ENCODE assay signal across 1 cellular context in genomic region chr4:98995183-98996055, GRCh38.
TF ChIP-seq lines count a peak whose summit lies in the region.

Gene METAP1 (plus strand): TSS chr4:98995721. CDS start chr4:98995754, 33 bp downstream.

TF ChIP-seq in HepG2, 621 proteins besides CTCF, POLR2A, EP300 and RAD21 (continued from another document and continues in another):
- TF ChIP-seq, protein P1, sequence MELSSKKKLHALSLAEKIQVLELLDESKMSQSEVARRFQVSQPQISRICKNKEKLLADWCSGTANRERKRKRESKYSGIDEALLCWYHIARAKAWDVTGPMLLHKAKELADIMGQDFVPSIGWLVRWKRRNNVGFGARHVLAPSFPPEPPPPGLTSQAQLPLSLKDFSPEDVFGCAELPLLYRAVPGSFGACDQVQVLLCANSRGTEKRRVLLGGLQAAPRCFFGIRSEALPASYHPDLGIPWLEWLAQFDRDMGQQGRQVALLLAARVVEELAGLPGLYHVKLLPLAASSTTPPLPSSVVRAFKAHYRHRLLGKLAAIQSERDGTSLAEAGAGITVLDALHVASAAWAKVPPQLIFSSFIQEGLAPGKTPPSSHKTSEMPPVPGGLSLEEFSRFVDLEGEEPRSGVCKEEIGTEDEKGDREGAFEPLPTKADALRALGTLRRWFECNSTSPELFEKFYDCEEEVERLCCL (CRISPR knock-in tag; IDR thresholded peaks at IDR 0.05; ENCODE audit: borderline replicate concordance): no peak; the same call in 1 of the 2 replicates
- TF ChIP-seq ZNF496 (CRISPR knock-in tag; IDR thresholded peaks at IDR 0.05; ENCODE audit: insufficient replicate concordance): no peak
- TF ChIP-seq, protein P2, sequence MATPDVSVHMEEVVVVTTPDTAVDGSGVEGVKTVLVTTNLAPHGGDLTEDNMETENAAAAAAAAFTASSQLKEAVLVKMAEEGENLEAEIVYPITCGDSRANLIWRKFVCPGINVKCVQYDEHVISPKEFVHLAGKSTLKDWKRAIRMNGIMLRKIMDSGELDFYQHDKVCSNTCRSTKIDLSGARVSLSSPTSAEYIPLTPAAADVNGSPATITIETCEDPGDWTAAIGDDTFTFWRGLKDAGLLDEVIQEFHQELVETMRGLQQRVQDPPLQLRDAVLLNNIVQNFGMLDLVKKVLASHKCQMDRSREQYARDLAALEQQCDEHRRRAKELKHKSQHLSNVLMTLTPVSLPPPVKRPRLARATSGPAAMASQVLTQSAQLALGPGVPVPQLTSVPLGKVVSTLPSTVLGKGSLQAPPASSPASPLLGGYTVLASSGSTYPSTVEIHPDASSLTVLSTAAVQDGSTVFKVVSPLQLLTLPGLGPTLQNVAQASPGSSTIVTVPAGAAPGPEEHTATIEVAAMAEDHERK (CRISPR knock-in tag; IDR thresholded peaks at IDR 0.05; ENCODE audit: low read depth): peak; percentile 42; the same call in 1 of the 2 replicates
- TF ChIP-seq EED (CRISPR knock-in tag; IDR thresholded peaks at IDR 0.05): 0 out of 2 replicates have a peak, but pooled peaks have one; percentile 11
- TF ChIP-seq RBFOX2 (IDR thresholded peaks at IDR 0.05; ENCODE audit: low read depth, low read length): peak; percentile 89
- TF ChIP-seq ZNF251 (CRISPR knock-in tag; IDR thresholded peaks at IDR 0.05): no peak
- TF ChIP-seq ZNF562 (CRISPR knock-in tag; IDR thresholded peaks at IDR 0.05; ENCODE audit: borderline replicate concordance): no peak
- peak; percentile 82; the same call in 1 of the 2 replicates for TF ChIP-seq IRF2 (CRISPR knock-in tag; IDR thresholded peaks at IDR 0.05)
- TF ChIP-seq, protein P3, sequence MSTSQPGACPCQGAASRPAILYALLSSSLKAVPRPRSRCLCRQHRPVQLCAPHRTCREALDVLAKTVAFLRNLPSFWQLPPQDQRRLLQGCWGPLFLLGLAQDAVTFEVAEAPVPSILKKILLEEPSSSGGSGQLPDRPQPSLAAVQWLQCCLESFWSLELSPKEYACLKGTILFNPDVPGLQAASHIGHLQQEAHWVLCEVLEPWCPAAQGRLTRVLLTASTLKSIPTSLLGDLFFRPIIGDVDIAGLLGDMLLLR (CRISPR knock-in tag; IDR thresholded peaks at IDR 0.05): 0 out of 2 replicates have a peak, but pooled peaks have one; percentile 53
- TF ChIP-seq KAT2B (IDR thresholded peaks at IDR 0.05; ENCODE audit: borderline replicate concordance, low read depth, low read length): no peak
- 0 out of 2 replicates have a peak, but pooled peaks have one; percentile 2 for TF ChIP-seq PHF20 (CRISPR knock-in tag; IDR thresholded peaks at IDR 0.05)
- TF ChIP-seq, protein P4, sequence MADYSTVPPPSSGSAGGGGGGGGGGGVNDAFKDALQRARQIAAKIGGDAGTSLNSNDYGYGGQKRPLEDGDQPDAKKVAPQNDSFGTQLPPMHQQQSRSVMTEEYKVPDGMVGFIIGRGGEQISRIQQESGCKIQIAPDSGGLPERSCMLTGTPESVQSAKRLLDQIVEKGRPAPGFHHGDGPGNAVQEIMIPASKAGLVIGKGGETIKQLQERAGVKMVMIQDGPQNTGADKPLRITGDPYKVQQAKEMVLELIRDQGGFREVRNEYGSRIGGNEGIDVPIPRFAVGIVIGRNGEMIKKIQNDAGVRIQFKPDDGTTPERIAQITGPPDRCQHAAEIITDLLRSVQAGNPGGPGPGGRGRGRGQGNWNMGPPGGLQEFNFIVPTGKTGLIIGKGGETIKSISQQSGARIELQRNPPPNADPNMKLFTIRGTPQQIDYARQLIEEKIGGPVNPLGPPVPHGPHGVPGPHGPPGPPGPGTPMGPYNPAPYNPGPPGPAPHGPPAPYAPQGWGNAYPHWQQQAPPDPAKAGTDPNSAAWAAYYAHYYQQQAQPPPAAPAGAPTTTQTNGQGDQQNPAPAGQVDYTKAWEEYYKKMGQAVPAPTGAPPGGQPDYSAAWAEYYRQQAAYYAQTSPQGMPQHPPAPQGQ (CRISPR knock-in tag; IDR thresholded peaks at IDR 0.05; ENCODE audit: borderline replicate concordance): no peak
- TF ChIP-seq DRAP1 (CRISPR knock-in tag; IDR thresholded peaks at IDR 0.05): no peak
- TF ChIP-seq RCOR2 (CRISPR knock-in tag; IDR thresholded peaks at IDR 0.05): no peak
- TF ChIP-seq, protein P5, sequence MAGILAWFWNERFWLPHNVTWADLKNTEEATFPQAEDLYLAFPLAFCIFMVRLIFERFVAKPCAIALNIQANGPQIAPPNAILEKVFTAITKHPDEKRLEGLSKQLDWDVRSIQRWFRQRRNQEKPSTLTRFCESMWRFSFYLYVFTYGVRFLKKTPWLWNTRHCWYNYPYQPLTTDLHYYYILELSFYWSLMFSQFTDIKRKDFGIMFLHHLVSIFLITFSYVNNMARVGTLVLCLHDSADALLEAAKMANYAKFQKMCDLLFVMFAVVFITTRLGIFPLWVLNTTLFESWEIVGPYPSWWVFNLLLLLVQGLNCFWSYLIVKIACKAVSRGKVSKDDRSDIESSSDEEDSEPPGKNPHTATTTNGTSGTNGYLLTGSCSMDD (CRISPR knock-in tag; IDR thresholded peaks at IDR 0.05): no peak
- no peak for TF ChIP-seq AFF4 (CRISPR knock-in tag; IDR thresholded peaks at IDR 0.05)
- TF ChIP-seq, protein P6, sequence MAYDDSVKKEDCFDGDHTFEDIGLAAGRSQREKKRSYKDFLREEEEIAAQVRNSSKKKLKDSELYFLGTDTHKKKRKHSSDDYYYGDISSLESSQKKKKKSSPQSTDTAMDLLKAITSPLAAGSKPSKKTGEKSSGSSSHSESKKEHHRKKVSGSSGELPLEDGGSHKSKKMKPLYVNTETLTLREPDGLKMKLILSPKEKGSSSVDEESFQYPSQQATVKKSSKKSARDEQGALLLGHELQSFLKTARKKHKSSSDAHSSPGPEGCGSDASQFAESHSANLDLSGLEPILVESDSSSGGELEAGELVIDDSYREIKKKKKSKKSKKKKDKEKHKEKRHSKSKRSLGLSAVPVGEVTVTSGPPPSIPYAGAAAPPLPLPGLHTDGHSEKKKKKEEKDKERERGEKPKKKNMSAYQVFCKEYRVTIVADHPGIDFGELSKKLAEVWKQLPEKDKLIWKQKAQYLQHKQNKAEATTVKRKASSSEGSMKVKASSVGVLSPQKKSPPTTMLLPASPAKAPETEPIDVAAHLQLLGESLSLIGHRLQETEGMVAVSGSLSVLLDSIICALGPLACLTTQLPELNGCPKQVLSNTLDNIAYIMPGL (CRISPR knock-in tag; IDR thresholded peaks at IDR 0.05; ENCODE audit: borderline replicate concordance in 1 of 2, low read depth in 1 of 2): peak; percentile 81 to 94
- TF ChIP-seq ZBED4 (CRISPR knock-in tag; IDR thresholded peaks at IDR 0.05; ENCODE audit: borderline replicate concordance): no peak
- peak; percentile 76 for TF ChIP-seq TBX2 (CRISPR knock-in tag; IDR thresholded peaks at IDR 0.05; ENCODE audit: borderline replicate concordance)
- no peak for TF ChIP-seq SRF (IDR thresholded peaks at IDR 0.05; ENCODE audit: low read depth, low read length)
- TF ChIP-seq ETV5 (CRISPR knock-in tag; IDR thresholded peaks at IDR 0.05; ENCODE audit: borderline replicate concordance): no peak; the same call in 1 of the 2 replicates
- TF ChIP-seq, protein P7, sequence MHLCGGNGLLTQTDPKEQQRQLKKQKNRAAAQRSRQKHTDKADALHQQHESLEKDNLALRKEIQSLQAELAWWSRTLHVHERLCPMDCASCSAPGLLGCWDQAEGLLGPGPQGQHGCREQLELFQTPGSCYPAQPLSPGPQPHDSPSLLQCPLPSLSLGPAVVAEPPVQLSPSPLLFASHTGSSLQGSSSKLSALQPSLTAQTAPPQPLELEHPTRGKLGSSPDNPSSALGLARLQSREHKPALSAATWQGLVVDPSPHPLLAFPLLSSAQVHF (CRISPR knock-in tag; IDR thresholded peaks at IDR 0.05): 0 out of 2 replicates have a peak, but pooled peaks have one; percentile 64
- no peak for TF ChIP-seq HNRNPL (IDR thresholded peaks at IDR 0.05; ENCODE audit: low read depth, low read length)
